9 cellular contexts compared by ENCODE assay signal in the genomic region with DNA sequence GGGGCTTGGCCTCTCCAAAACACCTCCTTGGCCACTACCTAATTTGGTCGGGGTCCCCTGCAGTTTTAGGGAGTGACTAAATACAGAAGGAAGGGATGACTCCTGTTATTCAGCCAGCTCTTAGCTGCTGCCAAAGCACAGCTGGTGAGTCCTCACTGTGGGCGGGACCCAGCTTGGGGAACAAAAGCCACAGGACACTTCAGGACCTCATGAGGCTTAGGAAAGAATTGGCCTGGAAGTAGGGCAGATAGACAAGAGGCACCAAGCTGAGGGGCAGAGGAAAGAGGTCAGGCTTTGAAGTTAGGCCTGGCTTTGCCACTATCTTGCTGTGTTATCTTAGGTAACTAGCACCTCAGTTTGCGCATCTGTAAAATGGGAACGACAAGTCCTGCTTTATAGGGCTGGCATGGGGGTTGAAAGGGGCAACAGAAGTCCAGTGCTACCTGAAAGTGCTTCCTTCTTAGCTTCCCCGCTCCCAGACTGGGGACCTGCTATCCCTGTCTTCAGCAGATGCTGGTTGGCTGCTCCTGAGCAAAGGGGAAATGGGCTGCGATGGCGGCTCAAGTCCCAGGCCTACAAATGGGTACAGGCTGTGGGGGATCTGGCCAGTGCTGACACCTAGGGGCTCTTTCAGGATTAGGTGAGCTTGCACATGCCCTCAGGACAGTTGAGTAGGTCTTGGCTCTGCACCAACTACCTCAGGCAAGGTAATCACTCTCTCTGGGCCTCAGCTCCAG. TPM values are rescaled to one million over a fixed set of nuclear protein-coding genes. Genes with fewer than 3 reads are reported as not detected.
DNase-seq lines count a peak whose midpoint lies in the region; ATAC-seq and TF ChIP-seq lines count a peak whose summit lies in the region.
"Had no signal": no experiment of that assay in that cellular context is flagged by ENCODE, and none has a peak within 500 bp of the region (broad histone marks: within the 10 kb centered on the region; RNA-seq: fewer than 3 reads in every experiment).

No MANE protein-coding gene starts in this region.

- no peaks in the 10 kb centered on the region for H3K36me3 Mint-ChIP-seq in activated CD4-positive, alpha-beta T cell treated with anti-CD3 and anti-CD28 coated beads, Interleukin-2, amount 10 ng/mL, durations not matched to agents 24 days and 14 days (ENCODE audit: low read depth)

- TF ChIP-seq EP300 in transverse colon (IDR thresholded peaks at IDR 0.05; ENCODE audit: low read depth): no peak

- in situ Hi-C loops in transverse colon (cut with MboI; ENCODE audit: low pct_ligation_motif_present in 1 of 4, low pct_unique_long_range_greater_than_20kb in 1 of 4, low sequenced_read_pairs in 3 of 4): no loop called here

- intact Hi-C loops in activated CD4-positive, alpha-beta T cell treated with anti-CD3 and anti-CD28 coated beads, Interleukin-2, amount 10 ng/mL, durations not matched to agents 24 days and 14 days (cut with micrococcal nuclease): no loop called here
- intact Hi-C loops in heart left ventricle (cut with DNase I) (no loop called here), transverse colon (cut with DNase I; ENCODE audit: low total_unique reads) (no loop called here)

- H3K27ac ChIP-seq in SJCRH30 (no peak overlapping the region), heart left ventricle (peak overlapping the region; percentile 20 to 88 (median 76)), transverse colon (peak overlapping the region in 2 of 4 donors; percentile 8 to 49)

- peak; percentile 64 for DNase-seq in activated CD4-positive, alpha-beta T cell treated with anti-CD3 and anti-CD28 coated beads, Interleukin-2, amount 10 ng/mL, durations not matched to agents 24 days and 14 days
- DNase-seq in activated CD4-positive, alpha-beta T cell treated with anti-CD3 and anti-CD28 coated beads for 4 hours: no peak
- peak; percentile 55 to 63 for DNase-seq in SJCRH30
- peak in 4 of 5 donors; percentile 66 to 85 (median 80) for DNase-seq in heart left ventricle
- peak; percentile 49 for DNase-seq in transverse colon
- no peak for DNase-seq in NCI-H187 (lab: John Stamatoyannopoulos, UW)
- no peak for DNase-seq in NCI-H526 treated with DMSO at 0.1 percent for 48 hours (lab: John Stamatoyannopoulos, UW)
- DNase-seq in COR-L47 (lab: John Stamatoyannopoulos, UW): no peak

- ATAC-seq in heart left ventricle: peak in 3 of 4 donors; percentile 51 to 56 (median 51)

- H3K4me3 ChIP-seq in SJCRH30: no peak overlapping the region
- H3K4me3 ChIP-seq in heart left ventricle: no peak overlapping the region
- no peak overlapping the region for H3K4me3 ChIP-seq in transverse colon

- 72 to 80% (median 77%) methylated on average over 6 to 7 of the region's 7 CpGs for WGBS in heart left ventricle, 4 donors
- 85% methylated on average over 7 of the region's 7 CpGs; no CpG with 5 or more reads in 1 of the 2 donors for WGBS in transverse colon (ENCODE audit: low coverage in 1 of 2), 2 donors

- no peaks in the 10 kb centered on the region for H3K27me3 Mint-ChIP-seq in activated CD4-positive, alpha-beta T cell treated with anti-CD3 and anti-CD28 coated beads, Interleukin-2, amount 10 ng/mL, durations not matched to agents 24 days and 14 days

- no peaks in the 10 kb centered on the region for H3K9me3 Mint-ChIP-seq in activated CD4-positive, alpha-beta T cell treated with anti-CD3 and anti-CD28 coated beads, Interleukin-2, amount 10 ng/mL, durations not matched to agents 24 days and 14 days

- H3K27me3 ChIP-seq in SJCRH30 (no peaks in the 10 kb centered on the region), heart left ventricle (no peaks in the 10 kb centered on the region), transverse colon (no peaks in the 10 kb centered on the region)

- TF ChIP-seq CTCF in heart left ventricle (IDR thresholded peaks at IDR 0.05) (no peak), transverse colon (IDR thresholded peaks at IDR 0.05) (no peak)

- H3K4me1 ChIP-seq in SJCRH30 (peaks cover 6% of the 10 kb centered on the region), heart left ventricle (peaks cover 14 to 61% (median 37%) of the 10 kb centered on the region in 12 donors), transverse colon (peaks cover 2 to 22% (median 9%) of the 10 kb centered on the region in 4 donors)

- TF ChIP-seq POLR2A in heart left ventricle (IDR thresholded peaks at IDR 0.05) (peak in 1 of 2 donors; percentile 32), transverse colon (IDR thresholded peaks at IDR 0.05) (no peak)

- H3K9me3 ChIP-seq in SJCRH30 (replicated peaks) (no peaks in the 10 kb centered on the region), heart left ventricle (no peaks in the 10 kb centered on the region), transverse colon (no peaks in the 10 kb centered on the region)

- no peak overlapping the region for H3K27ac Mint-ChIP-seq in activated CD4-positive, alpha-beta T cell treated with anti-CD3 and anti-CD28 coated beads, Interleukin-2, amount 10 ng/mL, durations not matched to agents 24 days and 14 days

- H3K4me1 Mint-ChIP-seq in activated CD4-positive, alpha-beta T cell treated with anti-CD3 and anti-CD28 coated beads, Interleukin-2, amount 10 ng/mL, durations not matched to agents 24 days and 14 days: peaks cover 48% of the 10 kb centered on the region

- no peak overlapping the region for H3K4me3 Mint-ChIP-seq in activated CD4-positive, alpha-beta T cell treated with anti-CD3 and anti-CD28 coated beads, Interleukin-2, amount 10 ng/mL, durations not matched to agents 24 days and 14 days

- no peaks in the 10 kb centered on the region for H3K36me3 ChIP-seq in SJCRH30
- H3K36me3 ChIP-seq in heart left ventricle: no peaks in the 10 kb centered on the region
- H3K36me3 ChIP-seq in transverse colon: no peaks in the 10 kb centered on the region

RNA-seq across cellular contexts. Expression of gene IFI6, which starts 15.7 kb away (rescaled TPM):
- total RNA-seq in activated CD4-positive, alpha-beta T cell treated with anti-CD3 and anti-CD28 coated beads, Interleukin-2, amount 10 ng/mL, durations not matched to agents 24 days and 14 days: 53.2 and 55.5 TPM in 2 replicates
- 5.8 and 6.8 TPM in 2 replicates for total RNA-seq in SJCRH30 (2014; rRNA removed; shearing (Covaris generic))
- total RNA-seq in heart left ventricle (100 to 1,000 TPM in 1 of 9 donors, 10 to 100 TPM in 8; 18.3 to 140 (median 70.2) TPM), transverse colon (10 to 100 TPM in 2 of 4 donors, 1 to 10 TPM in 2; 1.2 to 28.1 (median 14.2) TPM)
- polyA plus RNA-seq in heart left ventricle: 10 to 100 TPM; 44.5 to 61.9 TPM

RNA-seq across cellular contexts. Expression of gene FGR, which starts 21.3 kb away (rescaled TPM):
- total RNA-seq in activated CD4-positive, alpha-beta T cell treated with anti-CD3 and anti-CD28 coated beads, Interleukin-2, amount 10 ng/mL, durations not matched to agents 24 days and 14 days: 0.19 and 0.21 TPM in 2 replicates
- total RNA-seq in SJCRH30 (2014; rRNA removed; shearing (Covaris generic)): not detected in 2 replicates
- total RNA-seq in heart left ventricle (10 to 100 TPM in 3 of 9 donors, 1 to 10 TPM in 6; 1.1 to 25.9 (median 3.3) TPM), transverse colon (1 to 10 TPM; 2.2 to 8.8 (median 5.8) TPM)
- 1 to 10 TPM; 2.8 to 7.2 TPM for polyA plus RNA-seq in heart left ventricle
- total RNA-seq: glomerular endothelial cell had no signal

RNA-seq across cellular contexts. Expression of gene AHDC1, which starts 52.4 kb away (rescaled TPM):
- 33.9 and 34.7 TPM in 2 replicates for total RNA-seq in activated CD4-positive, alpha-beta T cell treated with anti-CD3 and anti-CD28 coated beads, Interleukin-2, amount 10 ng/mL, durations not matched to agents 24 days and 14 days
- 29.7 and 30.6 TPM in 2 replicates for total RNA-seq in SJCRH30 (2014; rRNA removed; shearing (Covaris generic))
- total RNA-seq in heart left ventricle: 10 to 100 TPM; 29.2 to 50.2 (median 42.1) TPM
- 10 to 100 TPM; 25.8 to 48.4 TPM for polyA plus RNA-seq in heart left ventricle
- total RNA-seq in transverse colon: 10 to 100 TPM; 11.7 to 34.4 (median 21.3) TPM

Comparison
In these comparisons a context has a peak if more than half of its experiments do, and no peak if none do; other contexts are left out.
1. DNase-seq: peak in activated CD4-positive, alpha-beta T cell treated with anti-CD3 and anti-CD28 coated beads, Interleukin-2, amount 10 ng/mL, durations not matched to agents 24 days and 14 days (single experiment), SJCRH30 (2 of 2), heart left ventricle (4 of 5) and transverse colon (single experiment); none in activated CD4-positive, alpha-beta T cell treated with anti-CD3 and anti-CD28 coated beads for 4 hours (0 of 2), NCI-H187 (0 of 2), NCI-H526 treated with DMSO at 0.1 percent for 48 hours (single experiment) and COR-L47 (single experiment).